29 cellular contexts compared by ENCODE assay signal in the genomic region with DNA sequence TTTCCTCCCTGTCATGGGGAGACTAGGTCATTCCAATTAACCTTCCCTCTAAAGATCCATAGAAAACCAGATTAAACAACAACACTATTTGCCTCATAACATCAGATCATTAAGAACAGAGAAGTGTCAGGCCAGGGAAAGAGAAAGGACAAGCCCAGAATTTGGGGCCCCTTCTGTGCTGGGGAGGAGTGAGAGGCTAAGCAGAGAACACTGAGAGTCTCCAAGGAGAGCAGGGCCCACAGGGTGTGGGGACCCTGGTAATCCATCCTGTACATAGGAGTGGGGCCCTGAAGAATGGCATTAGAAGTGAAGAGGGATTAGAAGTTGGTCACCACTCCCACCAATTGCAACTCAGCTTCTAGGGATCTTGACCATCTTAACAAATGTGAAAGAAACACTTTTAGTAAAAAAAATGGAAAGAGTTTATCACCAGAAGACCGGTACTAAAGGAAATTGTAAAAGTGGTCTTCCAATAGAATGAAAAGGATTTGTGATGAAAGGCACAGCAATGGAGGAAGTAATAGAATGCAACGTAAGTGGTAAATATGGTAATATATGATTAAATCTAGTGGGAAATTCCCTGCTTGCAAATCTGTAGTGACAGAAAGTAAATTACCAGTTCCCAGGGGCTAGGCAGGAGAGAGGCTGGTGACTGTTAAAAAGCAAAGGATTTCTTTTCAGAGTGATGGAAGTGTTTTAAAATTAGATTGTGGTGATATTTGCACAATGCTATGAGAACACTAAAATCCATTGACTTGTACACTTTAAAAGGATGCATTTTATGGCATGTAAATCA. TPM values are rescaled to one million over a fixed set of nuclear protein-coding genes. Genes with fewer than 3 reads are reported as not detected.
DNase-seq lines count a peak whose midpoint lies in the region; ATAC-seq, FAIRE-seq and TF ChIP-seq lines count a peak whose summit lies in the region.
"Had no signal": no experiment of that assay in that cellular context is flagged by ENCODE, and none has a peak within 500 bp of the region (broad histone marks: within the 10 kb centered on the region; RNA-seq: fewer than 3 reads in every experiment).

No MANE protein-coding gene starts in this region.

- FAIRE-seq in H1 (lab: Jason Lieb, UNC): no peak
- FAIRE-seq: D721Med, small intestine had no signal

- intact Hi-C loops in left ventricle myocardium inferior (cut with micrococcal nuclease): no loop called here
- intact Hi-C loops in right cardiac atrium (cut with DNase I): no loop called here
- intact Hi-C loops in vagina (cut with DNase I): no loop called here
- intact Hi-C loops in CD4-positive, alpha-beta T cell (cut with DNase I, micrococcal nuclease): no loop called here

- no peak overlapping the region for H4K5ac ChIP-seq in H1 (ENCODE audit: insufficient read length, low read depth, low read length)

- H3K27me3 Mint-ChIP-seq in CD4-positive, alpha-beta T cell: no peaks in the 10 kb centered on the region
- H3K27me3 Mint-ChIP-seq in effector memory CD8-positive, alpha-beta T cell: peaks cover 6 to 15% of the 10 kb centered on the region in 2 donors
- H3K27me3 Mint-ChIP-seq: activated CD8-positive, alpha-beta memory T cell treated with anti-CD3 and anti-CD28 coated beads, Interleukin-2, amount 10 ng/mL, durations not matched to agents 7 days and 5 days; progenitor cell of endocrine pancreas; type B pancreatic cell had no signal

- H3K4me3 Mint-ChIP-seq in CD4-positive, alpha-beta T cell: no peak overlapping the region
- no peak overlapping the region for H3K4me3 Mint-ChIP-seq in effector memory CD8-positive, alpha-beta T cell
- H3K4me3 Mint-ChIP-seq: activated CD8-positive, alpha-beta memory T cell treated with anti-CD3 and anti-CD28 coated beads, Interleukin-2, amount 10 ng/mL, durations not matched to agents 7 days and 5 days; activated naive CD4-positive, alpha-beta T cell treated with anti-CD3 and anti-CD28 coated beads, Interleukin-2, amount 50 U/mL, for 24 hours; mesothelial cell of epicardium; natural killer cell treated with Interleukin-12 subunit alpha and Interleukin-12 subunit beta and Interleukin-15 and Interleukin-18, amount 100 ng/mL, for 72 hours; stimulated activated naive CD8-positive, alpha-beta T cell treated with anti-CD3 and anti-CD28 coated beads, Interleukin-15, Interleukin-2, amounts not matched to agents 100 ng/mL and 50 ng/mL, for 24 hours; T-helper 17 cell; type B pancreatic cell had no signal

- H3K18ac ChIP-seq in H1 (ENCODE audit: extremely low read depth, low read length) (no peak overlapping the region), neuronal stem cell (ENCODE audit: low read length) (no peak overlapping the region)

- H4K20me1 ChIP-seq in H1 (replicated peaks in 1 of 2; ENCODE audit: control insufficient read depth in 1 of 2, insufficient read depth in 2 of 2, low read length in 2 of 2): no peaks in the 10 kb centered on the region

- H2BK12ac ChIP-seq in H1 (ENCODE audit: low read depth, low read length) (no peak overlapping the region), neuronal stem cell (ENCODE audit: low read length) (no peak overlapping the region)

- H4K8ac ChIP-seq in H1 (ENCODE audit: extremely low read depth, insufficient read depth, low read length) (no peak overlapping the region), neuronal stem cell (ENCODE audit: low read depth, low read length) (no peak overlapping the region)

- H3K36me3 Mint-ChIP-seq in CD4-positive, alpha-beta T cell (ENCODE audit: low read depth): no peaks in the 10 kb centered on the region
- H3K36me3 Mint-ChIP-seq in effector memory CD8-positive, alpha-beta T cell (ENCODE audit: insufficient read depth): no peaks in the 10 kb centered on the region
- H3K36me3 Mint-ChIP-seq: activated CD8-positive, alpha-beta memory T cell treated with anti-CD3 and anti-CD28 coated beads, Interleukin-2, amount 10 ng/mL, durations not matched to agents 7 days and 5 days; activated naive CD4-positive, alpha-beta T cell treated with anti-CD3 and anti-CD28 coated beads, Interleukin-2, amount 50 U/mL, for 24 hours; natural killer cell treated with Interleukin-12 subunit alpha and Interleukin-12 subunit beta and Interleukin-15 and Interleukin-18, amount 100 ng/mL, for 72 hours had no signal

- H3K4ac ChIP-seq in H1 (replicated peaks; ENCODE audit: insufficient read length, low read depth, low read length) (no peak overlapping the region), neuronal stem cell (ENCODE audit: low read length) (no peak overlapping the region)

- H3K27ac Mint-ChIP-seq in CD4-positive, alpha-beta T cell: no peak overlapping the region
- H3K27ac Mint-ChIP-seq in effector memory CD8-positive, alpha-beta T cell: no peak overlapping the region
- H3K27ac Mint-ChIP-seq: activated CD8-positive, alpha-beta memory T cell treated with anti-CD3 and anti-CD28 coated beads, Interleukin-2, amount 10 ng/mL, durations not matched to agents 7 days and 5 days; activated naive CD4-positive, alpha-beta T cell treated with anti-CD3 and anti-CD28 coated beads, Interleukin-2, amount 50 U/mL, for 24 hours; mesothelial cell of epicardium; natural killer cell treated with Interleukin-12 subunit alpha and Interleukin-12 subunit beta and Interleukin-15 and Interleukin-18, amount 100 ng/mL, for 72 hours; progenitor cell of endocrine pancreas; stimulated activated naive CD8-positive, alpha-beta T cell treated with anti-CD3 and anti-CD28 coated beads, Interleukin-15, Interleukin-2, amounts not matched to agents 100 ng/mL and 50 ng/mL, for 24 hours; T-helper 17 cell; type B pancreatic cell had no signal

- no peaks in the 10 kb centered on the region for H3K27me3 ChIP-seq in left ventricle myocardium inferior (ENCODE audit: low read depth)
- no peaks in the 10 kb centered on the region for H3K27me3 ChIP-seq in right cardiac atrium (ENCODE audit: control insufficient read depth, insufficient read depth)
- H3K27me3 ChIP-seq in H1 (replicated peaks in 1 of 4; ENCODE audit: control insufficient read depth in 3 of 4, extremely low read depth in 1 of 4, insufficient read depth in 3 of 4, low read length in 3 of 4): no peaks in the 10 kb centered on the region
- H3K27me3 ChIP-seq in neuronal stem cell (ENCODE audit: control insufficient read depth in 3 of 3, insufficient read depth in 3 of 3, low read depth in 1 of 3, low read length in 3 of 3): no peaks in the 10 kb centered on the region
- no peaks in the 10 kb centered on the region for H3K27me3 ChIP-seq in vagina
- H3K27me3 ChIP-seq in CD4-positive, alpha-beta T cell (ENCODE audit: control insufficient read depth, insufficient read depth, low read length): no peaks in the 10 kb centered on the region
- H3K27me3 ChIP-seq: MG63 had no signal

- H3K4me3 ChIP-seq in left ventricle myocardium inferior: no peak overlapping the region
- no peak overlapping the region for H3K4me3 ChIP-seq in right cardiac atrium (ENCODE audit: low read length)
- no peak overlapping the region for H3K4me3 ChIP-seq in H1 (ENCODE audit: extremely low read depth in 1 of 4, insufficient read depth in 2 of 4, low read depth in 3 of 4, low read length in 4 of 4)
- H3K4me3 ChIP-seq in neuronal stem cell (ENCODE audit: low read length in 2 of 2): no peak overlapping the region
- H3K4me3 ChIP-seq in vagina: no peak overlapping the region
- H3K4me3 ChIP-seq: MG63 had no signal

- no peak overlapping the region for H2BK20ac ChIP-seq in H1 (ENCODE audit: low read length)

- no peak for TF ChIP-seq EP300 in H1 (IDR thresholded peaks at IDR 0.05; ENCODE audit: borderline replicate concordance in 1 of 2, low read depth in 2 of 2, low read length in 2 of 2)

- no peaks in the 10 kb centered on the region; the same call in 1 of the 2 replicates for H3K23me2 ChIP-seq in H1 (ENCODE audit: low read depth, low read length)

- no peak overlapping the region for H3K14ac ChIP-seq in H1 (ENCODE audit: insufficient read length)
- H3K14ac ChIP-seq in neuronal stem cell (ENCODE audit: low read length): no peak overlapping the region

- 0 out of 2 replicates have a peak overlapping the region, but pooled peaks have one; percentile 10 for H2AFZ ChIP-seq in H1 (ENCODE audit: low read length)
- peak overlapping the region; percentile 45 for H2AFZ ChIP-seq in neuronal stem cell (ENCODE audit: low read length)

- peaks cover 11% of the 10 kb centered on the region for H3K9me3 Mint-ChIP-seq in CD4-positive, alpha-beta T cell
- H3K9me3 Mint-ChIP-seq in effector memory CD8-positive, alpha-beta T cell: peaks cover 3 to 16% of the 10 kb centered on the region in 2 donors
- H3K9me3 Mint-ChIP-seq: activated naive CD4-positive, alpha-beta T cell treated with anti-CD3 and anti-CD28 coated beads, Interleukin-2, amount 50 U/mL, for 24 hours; type B pancreatic cell had no signal

- H3K79me2 ChIP-seq in H1 (ENCODE audit: control insufficient read depth in 1 of 2, insufficient read depth in 2 of 2, low read length in 2 of 2): no peaks in the 10 kb centered on the region; a peak in 1 of 4 replicates

- CTCF ChIA-PET in H1 (lab: Charles Lee; ENCODE audit: partially characterized antibody): interaction anchor here (0.7 kb wide), 1 partner anchor 660 kb away, joined by 3 read pairs; no protein-coding TSS in a partner anchor
- CTCF ChIA-PET in CD4-positive, alpha-beta T cell (lab: Charles Lee): no interaction called here

- 66% methylated on average over 2 of the region's 2 CpGs for WGBS in right cardiac atrium
- WGBS in H1 (ENCODE audit: extremely low coverage in 1 of 2, insufficient coverage in 1 of 2, insufficient read length in 1 of 2, insufficient replicate concordance in 2 of 2, low coverage in 1 of 2, low lambda C conversion rate in 2 of 2, missing lambda C conversion rate in 1 of 2), 2 experiments: 94% methylated on average over 2 of the region's 2 CpGs; no CpG with 5 or more reads in 1 of the 2 experiments
- no CpG with 5 or more reads among the region's 2 CpGs for WGBS in neuronal stem cell (ENCODE audit: extremely low coverage in 2 of 2, insufficient read length in 2 of 2, insufficient replicate concordance in 1 of 2), 2 donors

- H3K56ac ChIP-seq in H1 (replicated peaks; ENCODE audit: insufficient read length, low read depth, low read length): no peak overlapping the region

- H2BK15ac ChIP-seq in H1 (ENCODE audit: low read length) (no peak overlapping the region), neuronal stem cell (ENCODE audit: low read length) (no peak overlapping the region)

- DNase-seq in left ventricle myocardium inferior: no peak
- DNase-seq in right cardiac atrium: no peak
- DNase-seq in H1 (ENCODE audit: low read depth in 1 of 2, low spot score in 2 of 2): no peak
- peak; percentile 59 for DNase-seq in neuronal stem cell (ENCODE audit: low spot score)
- DNase-seq in vagina (ENCODE audit: extremely low spot score in 2 of 2): no peak
- DNase-seq in CD4-positive, alpha-beta T cell: no peak
- DNase-seq in effector memory CD8-positive, alpha-beta T cell: no peak
- no peak for DNase-seq in OCI-M1 (lab: John Stamatoyannopoulos, UW)
- DNase-seq: activated CD4-positive, alpha-beta T cell treated with anti-CD3 and anti-CD28 coated beads for 48 hours; activated CD8-positive, alpha-beta memory T cell treated with anti-CD3 and anti-CD28 coated beads, Interleukin-2, amount 10 ng/mL, durations not matched to agents 7 days and 5 days; aorta; GOT3; head of caudate nucleus; left colon; NCI-H1417; NCI-H2107; NCI-H510A treated with DMSO at 0.1 percent for 48 hours; NK-92 treated with Interleukin-12 subunit alpha and Interleukin-12 subunit beta, amount 100 ng/mL, for 24 hours; small intestine; stimulated activated CD4-positive, alpha-beta T cell treated with anti-CD3 and anti-CD28 coated beads, Interleukin-4, amount 100 ng/mL, for 24 hours; T-helper 17 cell had no signal

- peak overlapping the region; percentile 38 for H3K27ac ChIP-seq in left ventricle myocardium inferior (replicated peaks)
- no peak overlapping the region for H3K27ac ChIP-seq in right cardiac atrium (ENCODE audit: low read length)
- no peak overlapping the region for H3K27ac ChIP-seq in H1 (ENCODE audit: low read depth, low read length)
- peak overlapping the region; percentile 27 for H3K27ac ChIP-seq in neuronal stem cell (replicated peaks; ENCODE audit: low read length)
- peak overlapping the region; percentile 14 for H3K27ac ChIP-seq in vagina
- H3K27ac ChIP-seq in CD4-positive, alpha-beta T cell (ENCODE audit: low read depth, low read length): no peak overlapping the region

- H4K91ac ChIP-seq in H1 (replicated peaks; ENCODE audit: insufficient read length, low read length) (no peak overlapping the region), neuronal stem cell (ENCODE audit: low read depth, low read length, poor library complexity) (no peak overlapping the region)

- H3K4me1 ChIP-seq in left ventricle myocardium inferior (peaks cover 12% of the 10 kb centered on the region), right cardiac atrium (ENCODE audit: control insufficient read depth, insufficient read depth, low read length) (no peaks in the 10 kb centered on the region), H1 (replicated peaks in 1 of 4; ENCODE audit: control insufficient read depth in 3 of 4, insufficient read depth in 4 of 4, low read length in 3 of 4) (peaks cover 0 to 12% (median 4%) of the 10 kb centered on the region in 4 experiments; a peak in 3 of 7 replicates), neuronal stem cell (ENCODE audit: control insufficient read depth in 2 of 2, insufficient read depth in 1 of 2, low read depth in 1 of 2, low read length in 2 of 2) (peaks cover 0 to 19% of the 10 kb centered on the region in 2 donors), vagina (peaks cover 20% of the 10 kb centered on the region)

- TF ChIP-seq RAD21 in H1 (IDR thresholded peaks at IDR 0.05 in 1 of 2, conservative IDR thresholded peaks at IDR 0.05 in 1 of 2; ENCODE audit: low read depth in 2 of 2, low read length in 2 of 2): no peak

- no peak for TF ChIP-seq CTCF in left ventricle myocardium inferior (IDR thresholded peaks at IDR 0.05; ENCODE audit: borderline replicate concordance)
- TF ChIP-seq CTCF in H1 (IDR thresholded peaks at IDR 0.05; ENCODE audit: control extremely low read depth in 1 of 3, insufficient read depth in 1 of 3, low read depth in 1 of 3, low read length in 3 of 3): no peak
- no peak for TF ChIP-seq CTCF in vagina (IDR thresholded peaks at IDR 0.05)
- TF ChIP-seq CTCF in CD4-positive, alpha-beta T cell (IDR thresholded peaks at IDR 0.05): no peak

- POLR2A ChIA-PET in H1 (lab: Charles Lee; ENCODE audit: partially characterized antibody): interaction anchor here (1.1 kb wide), 1 partner anchor 250 kb away, joined by 3 read pairs; no protein-coding TSS in a partner anchor
- POLR2A ChIA-PET in CD4-positive, alpha-beta T cell (lab: Charles Lee): no interaction called here

- H3K36me3 ChIP-seq in left ventricle myocardium inferior: no peaks in the 10 kb centered on the region
- peaks cover 0 to 4% (median 0%) of the 10 kb centered on the region in 4 experiments; a peak in 2 of 8 replicates for H3K36me3 ChIP-seq in H1 (ENCODE audit: control insufficient read depth in 2 of 4, insufficient read depth in 4 of 4, low read length in 3 of 4)
- peaks cover 0 to 2% of the 10 kb centered on the region in 2 donors for H3K36me3 ChIP-seq in neuronal stem cell (replicated peaks in 1 of 2; ENCODE audit: control insufficient read depth in 2 of 2, insufficient read depth in 2 of 2, low read length in 2 of 2)
- no peaks in the 10 kb centered on the region for H3K36me3 ChIP-seq in vagina
- H3K36me3 ChIP-seq: MG63 had no signal

- H3K9me3 ChIP-seq in left ventricle myocardium inferior (replicated peaks): no peaks in the 10 kb centered on the region
- no peaks in the 10 kb centered on the region for H3K9me3 ChIP-seq in right cardiac atrium (ENCODE audit: control insufficient read depth, low read length)
- peaks cover 16 to 19% of the 10 kb centered on the region in 2 experiments for H3K9me3 ChIP-seq in H1 (ENCODE audit: insufficient read depth in 2 of 2, low read depth in 1 of 2, low read length in 1 of 2)
- H3K9me3 ChIP-seq in neuronal stem cell (replicated peaks in 1 of 2; ENCODE audit: control insufficient read depth in 2 of 2, insufficient read depth in 1 of 2, low read depth in 1 of 2, low read length in 2 of 2): peaks cover 6 to 12% of the 10 kb centered on the region in 2 donors
- no peaks in the 10 kb centered on the region for H3K9me3 ChIP-seq in vagina
- no peaks in the 10 kb centered on the region for H3K9me3 ChIP-seq in CD4-positive, alpha-beta T cell (ENCODE audit: control insufficient read depth, low read length)

- H3K9ac ChIP-seq in H1 (replicated peaks in 1 of 4; ENCODE audit: extremely low read depth in 1 of 4, low read depth in 3 of 4, low read length in 3 of 4): no peak overlapping the region
- no peak overlapping the region for H3K9ac ChIP-seq in neuronal stem cell (ENCODE audit: low read depth, low read length, poor library complexity)

- H2BK5ac ChIP-seq in H1 (ENCODE audit: low read depth, low read length) (no peak overlapping the region), neuronal stem cell (ENCODE audit: low read length) (no peak overlapping the region)

- no peak for TF ChIP-seq POLR2A in H1 (IDR thresholded peaks at IDR 0.05; ENCODE audit: control extremely low read depth in 1 of 2, low read depth in 2 of 2, low read length in 2 of 2)
- no peak for TF ChIP-seq POLR2A in vagina (IDR thresholded peaks at IDR 0.05)

- H2AK5ac ChIP-seq in H1 (ENCODE audit: low read depth, low read length): no peak overlapping the region
- no peak overlapping the region for H2AK5ac ChIP-seq in neuronal stem cell (ENCODE audit: low read depth, low read length)

- H3K4me2 ChIP-seq in H1 (ENCODE audit: insufficient read depth in 1 of 2, low read depth in 2 of 2, low read length in 2 of 2): no peak overlapping the region
- H3K4me2 ChIP-seq in neuronal stem cell (ENCODE audit: insufficient read depth, low read length, poor library complexity, severe bottlenecking): no peak overlapping the region

- no peak for ATAC-seq in right cardiac atrium
- no peak for ATAC-seq in CD4-positive, alpha-beta T cell (ENCODE audit: poor library complexity)
- ATAC-seq in effector memory CD8-positive, alpha-beta T cell (replicated peaks): no peak
- ATAC-seq: activated CD8-positive, alpha-beta memory T cell treated with anti-CD3 and anti-CD28 coated beads, Interleukin-2, amount 10 ng/mL, durations not matched to agents 7 days and 5 days; left colon; natural killer cell treated with Interleukin-12 subunit alpha and Interleukin-12 subunit beta and Interleukin-15 and Interleukin-18, amount 100 ng/mL, for 72 hours; T-helper 17 cell had no signal

- H2BK120ac ChIP-seq in H1 (replicated peaks; ENCODE audit: low read depth, low read length): no peak overlapping the region
- H2BK120ac ChIP-seq in neuronal stem cell (ENCODE audit: low read depth, low read length): no peak overlapping the region

- H3K79me1 ChIP-seq in H1 (ENCODE audit: low read depth, low read length) (no peaks in the 10 kb centered on the region), neuronal stem cell (ENCODE audit: low read depth, low read length) (no peaks in the 10 kb centered on the region)

- H3K23ac ChIP-seq in H1 (ENCODE audit: insufficient read length) (no peak overlapping the region), neuronal stem cell (ENCODE audit: low read depth, low read length, poor library complexity) (no peak overlapping the region)

- H3K4me1 Mint-ChIP-seq in CD4-positive, alpha-beta T cell (ENCODE audit: low read depth): no peaks in the 10 kb centered on the region
- H3K4me1 Mint-ChIP-seq in effector memory CD8-positive, alpha-beta T cell (ENCODE audit: low read depth in 2 of 2): no peaks in the 10 kb centered on the region
- H3K4me1 Mint-ChIP-seq: activated CD8-positive, alpha-beta memory T cell treated with anti-CD3 and anti-CD28 coated beads, Interleukin-2, amount 10 ng/mL, durations not matched to agents 7 days and 5 days; activated naive CD4-positive, alpha-beta T cell treated with anti-CD3 and anti-CD28 coated beads, Interleukin-2, amount 50 U/mL, for 24 hours; T-helper 17 cell had no signal

RNA-seq across cellular contexts. Expression of a gene that starts 14.0 kb away (rescaled TPM):
- 38.4 TPM for total RNA-seq in left ventricle myocardium inferior
- total RNA-seq in right cardiac atrium: 10 to 100 TPM; 44.4 to 57.8 (median 53.5) TPM
- 17.9 TPM for polyA plus RNA-seq in right cardiac atrium
- 19.8 and 20.8 TPM in 2 replicates for total RNA-seq in H1 (2021; fragmentation: NEBNext Ultra II Directional; extraction: Animal tissue kit (Norgen Biotek cat#: 25700))
- polyA plus RNA-seq in H1 (2011; rRNA removed): 8.5 and 15.4 TPM in 2 replicates
- polyA plus RNA-seq in H1 (2011; cell fraction: cytosol; rRNA removed): 11.2 TPM
- polyA plus RNA-seq in H1 (2011; cell fraction: nucleus; rRNA removed): 12.2 TPM
- polyA plus RNA-seq in H1 (2012, experiment 1 of 2): 13.3 to 16.5 TPM (median 14.1 TPM) in 4 replicates
- 2.3 TPM for polyA plus RNA-seq in H1 (2012, experiment 2 of 2)
- 6.8 TPM for polyA plus RNA-seq in H1 (2013, experiment 1 of 2)
- 7.4 TPM for polyA plus RNA-seq in H1 (2013, experiment 2 of 2)
- polyA minus RNA-seq in H1 (2011; rRNA and poly(A)+ RNA removed): 50.1 and 70.9 TPM in 2 replicates
- polyA minus RNA-seq in H1 (2011; cell fraction: cytosol; rRNA and poly(A)+ RNA removed): 23.5 TPM
- 71.0 TPM for polyA minus RNA-seq in H1 (2011; cell fraction: nucleus; rRNA and poly(A)+ RNA removed)
- 4.6 TPM for polyA plus RNA-seq in neuronal stem cell (2013, experiment 1 of 2)
- polyA plus RNA-seq in neuronal stem cell (2013, experiment 2 of 2): 4.5 TPM
- total RNA-seq in vagina: 63.8 TPM
- not detected for total RNA-seq in CD4-positive, alpha-beta T cell
- total RNA-seq: natural killer cell treated with Interleukin-12 subunit alpha and Interleukin-12 subunit beta and Interleukin-15 and Interleukin-18, amount 100 ng/mL, for 72 hours had no signal

Comparison
In these comparisons a context has a peak if more than half of its experiments do, and no peak if none do; other contexts are left out.
1. H3K27ac ChIP-seq: peak in left ventricle myocardium inferior (single experiment), neuronal stem cell (single experiment) and vagina (single experiment); none in right cardiac atrium (single experiment), H1 (single experiment) and CD4-positive, alpha-beta T cell (single experiment).
2. RNA of a gene that starts 14.0 kb away (total RNA-seq): 63.8 TPM in vagina (single experiment), 44.4 to 57.8 TPM in right cardiac atrium, 38.4 TPM in left ventricle myocardium inferior (single experiment) and 19.8 to 20.8 TPM in H1; not detected in CD4-positive, alpha-beta T cell; every median in the first group is over 10 times any median in the second.